21 cellular contexts compared by ENCODE assay signal in genomic region chr4:8556341-8557150, GRCh38. TPM values are rescaled to one million over a fixed set of nuclear protein-coding genes. Genes with fewer than 3 reads are reported as not detected.
DNase-seq lines count a peak whose midpoint lies in the region; ATAC-seq and TF ChIP-seq lines count a peak whose summit lies in the region.
"Had no signal": no experiment of that assay in that cellular context is flagged by ENCODE, and none has a peak within 500 bp of the region (broad histone marks: within the 10 kb centered on the region; RNA-seq: fewer than 3 reads in every experiment).

No MANE protein-coding gene starts in this region.

- H3K27me3 Mint-ChIP-seq in type B pancreatic cell, result no peaks in the 10 kb centered on the region
- H3K27me3 Mint-ChIP-seq: activated CD4-positive, alpha-beta T cell treated with anti-CD3 and anti-CD28 coated beads, Interleukin-2, amount 10 ng/mL, durations not matched to agents 7 days and 5 days had no signal

- peaks cover 63% of the 10 kb centered on the region for H3K4me1 ChIP-seq in SJSA1 (replicated peaks)

- DNase-seq in DMS 273 (lab: John Stamatoyannopoulos, UW; ENCODE audit: unreplicated experiment) (peak; percentile 8), DMS 273 treated with DMSO at 0.1 percent for 48 hours (lab: John Stamatoyannopoulos, UW) (no peak), SJSA1 (ENCODE audit: low read depth in 1 of 2, low spot score in 2 of 2) (peak; percentile 72 to 85), iris pigment epithelial cell (ENCODE audit: low read depth) (peak; percentile 41), type B pancreatic cell (ENCODE audit: extremely low spot score, unreplicated experiment) (no peak), NCI-H1092 (lab: John Stamatoyannopoulos, UW) (no peak)
- no peak for DNase-seq in activated CD4-positive, alpha-beta T cell treated with anti-CD3 and anti-CD28 coated beads for 48 hours
- DNase-seq: activated CD4-positive, alpha-beta T cell treated with anti-CD3 and anti-CD28 coated beads, Interleukin-2, amount 10 ng/mL, durations not matched to agents 7 days and 5 days; COR-L47; GOT3; head of caudate nucleus; left ventricle myocardium superior; MG63; NCI-H146; NCI-H774; PC-3; stimulated activated CD4-positive, alpha-beta T cell treated with anti-CD3 and anti-CD28 coated beads, Interleukin-12 subunit alpha, Interleukin-12 subunit beta, amount 100 ng/mL, for 4 hours had no signal

- H3K27ac Mint-ChIP-seq in type B pancreatic cell, result peak overlapping the region; percentile 73
- H3K27ac Mint-ChIP-seq: activated CD4-positive, alpha-beta T cell treated with anti-CD3 and anti-CD28 coated beads, Interleukin-2, amount 10 ng/mL, durations not matched to agents 7 days and 5 days; activated naive CD4-positive, alpha-beta T cell treated with anti-CD3 and anti-CD28 coated beads, Interleukin-2, amount 50 U/mL, for 72 hours had no signal

- no peak overlapping the region for H3K4me3 ChIP-seq in SJSA1
- H3K4me3 ChIP-seq: MG63 had no signal

- H3K27ac ChIP-seq in SJSA1, result peak overlapping the region; percentile 82
- H3K27ac ChIP-seq: 22Rv1 had no signal

- no peak for ATAC-seq in GM19467 (IDR thresholded peaks at IDR 0.05; ENCODE audit: unreplicated experiment)
- ATAC-seq: activated naive CD4-positive, alpha-beta T cell treated with anti-CD3 and anti-CD28 coated beads, Interleukin-2, amount 50 U/mL, for 72 hours; left ventricle myocardium superior; PC-3 had no signal

- TF ChIP-seq CTCF in type B pancreatic cell (conservative IDR thresholded peaks at IDR 0.05), result no peak

- no peak overlapping the region for H3K4me3 Mint-ChIP-seq in type B pancreatic cell
- H3K4me3 Mint-ChIP-seq: activated CD4-positive, alpha-beta T cell treated with anti-CD3 and anti-CD28 coated beads, Interleukin-2, amount 10 ng/mL, durations not matched to agents 7 days and 5 days had no signal

- H3K27me3 ChIP-seq in SJSA1 (replicated peaks), result no peaks in the 10 kb centered on the region
- H3K27me3 ChIP-seq: MG63 had no signal

- no peaks in the 10 kb centered on the region for H3K9me3 Mint-ChIP-seq in type B pancreatic cell
- H3K9me3 Mint-ChIP-seq: activated CD4-positive, alpha-beta T cell treated with anti-CD3 and anti-CD28 coated beads, Interleukin-2, amount 10 ng/mL, durations not matched to agents 7 days and 5 days; activated naive CD4-positive, alpha-beta T cell treated with anti-CD3 and anti-CD28 coated beads, Interleukin-2, amount 50 U/mL, for 72 hours had no signal

- no peaks in the 10 kb centered on the region for H3K36me3 Mint-ChIP-seq in type B pancreatic cell
- H3K36me3 Mint-ChIP-seq: activated naive CD4-positive, alpha-beta T cell treated with anti-CD3 and anti-CD28 coated beads, Interleukin-2, amount 50 U/mL, for 72 hours had no signal

- H3K4me1 Mint-ChIP-seq in type B pancreatic cell (ENCODE audit: unreplicated experiment), result peaks cover 4% of the 10 kb centered on the region
- H3K4me1 Mint-ChIP-seq: activated CD4-positive, alpha-beta T cell treated with anti-CD3 and anti-CD28 coated beads, Interleukin-2, amount 10 ng/mL, durations not matched to agents 7 days and 5 days had no signal

- H3K9me3 ChIP-seq in SJSA1 (replicated peaks), result no peaks in the 10 kb centered on the region
- H3K9me3 ChIP-seq: MG63 had no signal

- no peaks in the 10 kb centered on the region for H3K36me3 ChIP-seq in SJSA1
- H3K36me3 ChIP-seq: MG63 had no signal

RNA-seq across cellular contexts. Expression of gene GPR78, which starts 23.6 kb away (rescaled TPM):
- 1.5 and 4.6 TPM in 2 replicates for total RNA-seq in SJSA1 (2014; rRNA removed; shearing (Covaris generic))
- total RNA-seq in type B pancreatic cell (ENCODE audit: low replicate concordance), result 0.97 and 4.9 TPM in 2 replicates
- total RNA-seq: activated CD4-positive, alpha-beta T cell treated with anti-CD3 and anti-CD28 coated beads, Interleukin-2, amount 10 ng/mL, durations not matched to agents 7 days and 5 days; left ventricle myocardium superior; T-helper 1 cell treated with Interleukin-12 subunit alpha and Interleukin-12 subunit beta and Interleukin-4 antibody, amounts not matched to agents 30 ng/mL and 1 ng/mL, for 36 hours had no signal

RNA-seq across cellular contexts. Expression of gene CPZ, which starts 36.0 kb away (rescaled TPM):
- 130 and 165 TPM in 2 replicates for total RNA-seq in SJSA1 (2014; rRNA removed; shearing (Covaris generic))
- 4.9 and 12.6 TPM in 2 replicates for total RNA-seq in type B pancreatic cell (ENCODE audit: low replicate concordance)
- total RNA-seq: activated CD4-positive, alpha-beta T cell treated with anti-CD3 and anti-CD28 coated beads, Interleukin-2, amount 10 ng/mL, durations not matched to agents 7 days and 5 days; activated naive CD4-positive, alpha-beta T cell treated with anti-CD3 and anti-CD28 coated beads, Interleukin-2, amount 50 U/mL, for 72 hours; T-helper 1 cell treated with Interleukin-12 subunit alpha and Interleukin-12 subunit beta and Interleukin-4 antibody, amounts not matched to agents 30 ng/mL and 1 ng/mL, for 36 hours had no signal

Comparison
In these comparisons a context has a peak if more than half of its experiments do, and no peak if none do; other contexts are left out.
1. DNase-seq: peak in DMS 273 (single experiment), SJSA1 (2 of 2) and iris pigment epithelial cell (single experiment); none in DMS 273 treated with DMSO at 0.1 percent for 48 hours (single experiment), type B pancreatic cell (single experiment), activated CD4-positive, alpha-beta T cell treated with anti-CD3 and anti-CD28 coated beads for 48 hours (single experiment) and NCI-H1092 (single experiment).